In genomic region chr3:127209155-127209839, GRCh38 we compare ENCODE assay signal across 24 cellular contexts. TPM values are rescaled to one million over a fixed set of nuclear protein-coding genes. Genes with fewer than 3 reads are reported as not detected.
DNase-seq lines count a peak whose midpoint lies in the region; FAIRE-seq and TF ChIP-seq lines count a peak whose summit lies in the region.
"Had no signal": no experiment of that assay in that cellular context is flagged by ENCODE, and none has a peak within 500 bp of the region (broad histone marks: within the 10 kb centered on the region; RNA-seq: fewer than 3 reads in every experiment).

No MANE protein-coding gene starts in this region.

- peak overlapping the region; percentile 68 for H3K27ac ChIP-seq in WERI-Rb-1
- H3K27ac ChIP-seq: breast epithelium, heart right ventricle, left lung, upper lobe of right lung had no signal

- H3K9me3 Mint-ChIP-seq in osteocyte (ENCODE audit: unreplicated experiment) = no peaks in the 10 kb centered on the region
- H3K9me3 Mint-ChIP-seq: dendritic cell treated with granulocyte-macrophage colony-stimulating factor and Interleukin-4, amounts not matched to agents 40 ng/mL and 50 ng/mL, for 4 days had no signal

- no peak overlapping the region for H3K4me3 Mint-ChIP-seq in osteocyte (ENCODE audit: unreplicated experiment)
- H3K4me3 Mint-ChIP-seq: B cell; dendritic cell treated with granulocyte-macrophage colony-stimulating factor and Interleukin-4, amounts not matched to agents 40 ng/mL and 50 ng/mL, for 4 days had no signal

- peaks cover 8% of the 10 kb centered on the region for H3K27me3 Mint-ChIP-seq in osteocyte (ENCODE audit: unreplicated experiment)

- H3K4me1 Mint-ChIP-seq in osteocyte (ENCODE audit: unreplicated experiment) = no peaks in the 10 kb centered on the region
- H3K4me1 Mint-ChIP-seq: B cell had no signal

- no peaks in the 10 kb centered on the region for H3K27me3 ChIP-seq in WERI-Rb-1 (ENCODE audit: insufficient read depth, low read depth, severe bottlenecking)
- H3K27me3 ChIP-seq: left lung, upper lobe of right lung had no signal

- H3K4me3 ChIP-seq in WERI-Rb-1 (ENCODE audit: low read depth, low read length) = no peak overlapping the region
- H3K4me3 ChIP-seq: breast epithelium, heart right ventricle, left lung, upper lobe of right lung had no signal

- no peaks in the 10 kb centered on the region for H3K36me3 Mint-ChIP-seq in osteocyte (ENCODE audit: unreplicated experiment)

- TF ChIP-seq CTCF in GM10248 (IDR thresholded peaks at IDR 0.05; ENCODE audit: control extremely low read depth, extremely low read depth, low read depth, missing control alignments) (no peak), WERI-Rb-1 (IDR thresholded peaks at IDR 0.05; ENCODE audit: low read depth, low read length) (no peak), osteocyte (IDR thresholded peaks at IDR 0.05) (no peak), D721Med (IDR thresholded peaks at IDR 0.05; ENCODE audit: insufficient read depth, missing control alignments) (no peak)

- no peak overlapping the region for H3K27ac Mint-ChIP-seq in osteocyte (ENCODE audit: unreplicated experiment)
- H3K27ac Mint-ChIP-seq: B cell; dendritic cell treated with granulocyte-macrophage colony-stimulating factor and Interleukin-4, amounts not matched to agents 40 ng/mL and 50 ng/mL, for 4 days had no signal

- H3K36me3 ChIP-seq in WERI-Rb-1 = no peaks in the 10 kb centered on the region
- H3K36me3 ChIP-seq: breast epithelium, heart right ventricle, left lung, upper lobe of right lung had no signal

- FAIRE-seq in D721Med (lab: Jason Lieb, UNC) = no peak
- FAIRE-seq: endothelial cell of umbilical vein, HepG2 had no signal

- CTCF ChIA-PET in GM10248 (lab: Yijun Ruan, JAX) = interaction anchor here (0.8 to 1.1 kb wide), 3 partner anchors 9 to 19 kb away, joined by 3 to 4 read pairs (median 3); no protein-coding TSS in a partner anchor

- POLR2A ChIA-PET in GM10248 (lab: Yijun Ruan, JAX) = no interaction called here

- no peaks in the 10 kb centered on the region for H3K9me3 ChIP-seq in WERI-Rb-1 (ENCODE audit: severe bottlenecking)
- H3K9me3 ChIP-seq: breast epithelium, heart right ventricle, left lung, upper lobe of right lung had no signal

- DNase-seq in NCI-H1417 (lab: John Stamatoyannopoulos, UW) (peak in 2 of 3 experiments; percentile 77 to 92), NCI-H1417 treated with DMSO at 0.1 percent for 48 hours (lab: John Stamatoyannopoulos, UW) (no peak), GM10248 (ENCODE audit: extremely low spot score) (peak; percentile 14), WERI-Rb-1 (no peak), osteocyte (ENCODE audit: extremely low spot score, unreplicated experiment) (peak; percentile 83), NCI-H128 (lab: John Stamatoyannopoulos, UW; ENCODE audit: unreplicated experiment) (no peak), D721Med (ENCODE audit: insufficient read length, low spot score) (no peak), NCI-H748 treated with DMSO at 0.1 percent for 48 hours (lab: John Stamatoyannopoulos, UW) (no peak)
- DNase-seq: activated CD4-positive, alpha-beta T cell treated with anti-CD3 and anti-CD28 coated beads for 48 hours; activated gamma-delta T cell; Calu3; heart right ventricle; left lung; NCI-H1694 treated with DMSO at 0.1 percent for 48 hours; stimulated activated CD4-positive, alpha-beta T cell treated with anti-CD3 and anti-CD28 coated beads, Interleukin-12 subunit alpha, Interleukin-12 subunit beta, amount 100 ng/mL, for 4 hours; upper lobe of right lung had no signal

RNA-seq across cellular contexts. Expression of gene PRR23E, which starts 16.4 kb away (rescaled TPM):
- not detected in 2 replicates for total RNA-seq in osteocyte
- total RNA-seq: A172, B cell, breast epithelium, Calu3, endothelial cell of umbilical vein, heart right ventricle, HepG2, left lung, mononuclear cell, renal cortical epithelial cell, upper lobe of right lung had no signal

Comparison
In these comparisons a context has a peak if more than half of its experiments do, and no peak if none do; other contexts are left out.
1. DNase-seq: peak in NCI-H1417 (2 of 3), GM10248 (single experiment) and osteocyte (single experiment); none in NCI-H1417 treated with DMSO at 0.1 percent for 48 hours (single experiment), WERI-Rb-1 (single experiment), NCI-H128 (single experiment), D721Med (single experiment) and NCI-H748 treated with DMSO at 0.1 percent for 48 hours (single experiment).